ENCODE assay signal across 1 cellular context in genomic region chr19:13094771-13095392, GRCh38.
TF ChIP-seq lines count a peak whose summit lies in the region.

No MANE protein-coding gene starts in this region.

TF ChIP-seq in HEK293, 187 proteins besides CTCF, POLR2A, EP300 and RAD21 (continued from another document):
- TF ChIP-seq, protein P1, sequence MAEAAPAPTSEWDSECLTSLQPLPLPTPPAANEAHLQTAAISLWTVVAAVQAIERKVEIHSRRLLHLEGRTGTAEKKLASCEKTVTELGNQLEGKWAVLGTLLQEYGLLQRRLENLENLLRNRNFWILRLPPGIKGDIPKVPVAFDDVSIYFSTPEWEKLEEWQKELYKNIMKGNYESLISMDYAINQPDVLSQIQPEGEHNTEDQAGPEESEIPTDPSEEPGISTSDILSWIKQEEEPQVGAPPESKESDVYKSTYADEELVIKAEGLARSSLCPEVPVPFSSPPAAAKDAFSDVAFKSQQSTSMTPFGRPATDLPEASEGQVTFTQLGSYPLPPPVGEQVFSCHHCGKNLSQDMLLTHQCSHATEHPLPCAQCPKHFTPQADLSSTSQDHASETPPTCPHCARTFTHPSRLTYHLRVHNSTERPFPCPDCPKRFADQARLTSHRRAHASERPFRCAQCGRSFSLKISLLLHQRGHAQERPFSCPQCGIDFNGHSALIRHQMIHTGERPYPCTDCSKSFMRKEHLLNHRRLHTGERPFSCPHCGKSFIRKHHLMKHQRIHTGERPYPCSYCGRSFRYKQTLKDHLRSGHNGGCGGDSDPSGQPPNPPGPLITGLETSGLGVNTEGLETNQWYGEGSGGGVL (tag by site-specific recombination; IDR thresholded peaks at IDR 0.05), result no peak
- no peak for TF ChIP-seq OVOL3 (tag by site-specific recombination; IDR thresholded peaks at IDR 0.05)
- TF ChIP-seq ZBTB48 (tag by site-specific recombination; IDR thresholded peaks at IDR 0.05), result 0 out of 2 replicates have a peak, but pooled peaks have one; percentile 18
- TF ChIP-seq ZNF214 (tag by site-specific recombination; IDR thresholded peaks at IDR 0.05; ENCODE audit: borderline replicate concordance), result no peak
- no peak for TF ChIP-seq HOXA7 (CRISPR knock-in tag; IDR thresholded peaks at IDR 0.05; ENCODE audit: borderline replicate concordance)
- TF ChIP-seq ZFHX2 (tag by site-specific recombination; conservative IDR thresholded peaks at IDR 0.05), result no peak
- TF ChIP-seq ZNF19 (tag by site-specific recombination; IDR thresholded peaks at IDR 0.05; ENCODE audit: low read depth), result no peak
- TF ChIP-seq TRIM28 (IDR thresholded peaks at IDR 0.05; ENCODE audit: borderline replicate concordance, low read length), result no peak
- TF ChIP-seq ZNF2 (tag by site-specific recombination; IDR thresholded peaks at IDR 0.05), result no peak
- no peak for TF ChIP-seq ZNF138 (tag by site-specific recombination; IDR thresholded peaks at IDR 0.05; ENCODE audit: borderline replicate concordance)
- TF ChIP-seq ZNF223 (tag by site-specific recombination; IDR thresholded peaks at IDR 0.05), result no peak
- no peak for TF ChIP-seq ZNF76 (tag by site-specific recombination; IDR thresholded peaks at IDR 0.05; ENCODE audit: borderline replicate concordance, low read depth)
- no peak for TF ChIP-seq MZF1 (tag by site-specific recombination; IDR thresholded peaks at IDR 0.05; ENCODE audit: borderline replicate concordance)
- TF ChIP-seq ZFP3 (tag by site-specific recombination; IDR thresholded peaks at IDR 0.05; ENCODE audit: low read depth), result no peak
- 0 out of 2 replicates have a peak, but pooled peaks have one; percentile 16 for TF ChIP-seq ZNF341 (tag by site-specific recombination; IDR thresholded peaks at IDR 0.05; ENCODE audit: low read depth)
- no peak for TF ChIP-seq ZNF404 (tag by site-specific recombination; IDR thresholded peaks at IDR 0.05)
- no peak for TF ChIP-seq ZNF792 (tag by site-specific recombination; IDR thresholded peaks at IDR 0.05)
- TF ChIP-seq, protein P2, sequence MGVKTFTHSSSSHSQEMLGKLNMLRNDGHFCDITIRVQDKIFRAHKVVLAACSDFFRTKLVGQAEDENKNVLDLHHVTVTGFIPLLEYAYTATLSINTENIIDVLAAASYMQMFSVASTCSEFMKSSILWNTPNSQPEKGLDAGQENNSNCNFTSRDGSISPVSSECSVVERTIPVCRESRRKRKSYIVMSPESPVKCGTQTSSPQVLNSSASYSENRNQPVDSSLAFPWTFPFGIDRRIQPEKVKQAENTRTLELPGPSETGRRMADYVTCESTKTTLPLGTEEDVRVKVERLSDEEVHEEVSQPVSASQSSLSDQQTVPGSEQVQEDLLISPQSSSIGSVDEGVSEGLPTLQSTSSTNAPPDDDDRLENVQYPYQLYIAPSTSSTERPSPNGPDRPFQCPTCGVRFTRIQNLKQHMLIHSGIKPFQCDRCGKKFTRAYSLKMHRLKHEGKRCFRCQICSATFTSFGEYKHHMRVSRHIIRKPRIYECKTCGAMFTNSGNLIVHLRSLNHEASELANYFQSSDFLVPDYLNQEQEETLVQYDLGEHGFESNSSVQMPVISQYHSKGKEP (tag by site-specific recombination; IDR thresholded peaks at IDR 0.05), result no peak
- TF ChIP-seq, protein P3, sequence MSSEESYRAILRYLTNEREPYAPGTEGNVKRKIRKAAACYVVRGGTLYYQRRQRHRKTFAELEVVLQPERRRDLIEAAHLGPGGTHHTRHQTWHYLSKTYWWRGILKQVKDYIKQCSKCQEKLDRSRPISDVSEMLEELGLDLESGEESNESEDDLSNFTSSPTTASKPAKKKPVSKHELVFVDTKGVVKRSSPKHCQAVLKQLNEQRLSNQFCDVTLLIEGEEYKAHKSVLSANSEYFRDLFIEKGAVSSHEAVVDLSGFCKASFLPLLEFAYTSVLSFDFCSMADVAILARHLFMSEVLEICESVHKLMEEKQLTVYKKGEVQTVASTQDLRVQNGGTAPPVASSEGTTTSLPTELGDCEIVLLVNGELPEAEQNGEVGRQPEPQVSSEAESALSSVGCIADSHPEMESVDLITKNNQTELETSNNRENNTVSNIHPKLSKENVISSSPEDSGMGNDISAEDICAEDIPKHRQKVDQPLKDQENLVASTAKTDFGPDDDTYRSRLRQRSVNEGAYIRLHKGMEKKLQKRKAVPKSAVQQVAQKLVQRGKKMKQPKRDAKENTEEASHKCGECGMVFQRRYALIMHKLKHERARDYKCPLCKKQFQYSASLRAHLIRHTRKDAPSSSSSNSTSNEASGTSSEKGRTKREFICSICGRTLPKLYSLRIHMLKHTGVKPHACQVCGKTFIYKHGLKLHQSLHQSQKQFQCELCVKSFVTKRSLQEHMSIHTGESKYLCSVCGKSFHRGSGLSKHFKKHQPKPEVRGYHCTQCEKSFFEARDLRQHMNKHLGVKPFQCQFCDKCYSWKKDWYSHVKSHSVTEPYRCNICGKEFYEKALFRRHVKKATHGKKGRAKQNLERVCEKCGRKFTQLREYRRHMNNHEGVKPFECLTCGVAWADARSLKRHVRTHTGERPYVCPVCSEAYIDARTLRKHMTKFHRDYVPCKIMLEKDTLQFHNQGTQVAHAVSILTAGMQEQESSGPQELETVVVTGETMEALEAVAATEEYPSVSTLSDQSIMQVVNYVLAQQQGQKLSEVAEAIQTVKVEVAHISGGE (tag by site-specific recombination; conservative IDR thresholded peaks at IDR 0.05; ENCODE audit: low read depth), result no peak
- TF ChIP-seq, protein P4, sequence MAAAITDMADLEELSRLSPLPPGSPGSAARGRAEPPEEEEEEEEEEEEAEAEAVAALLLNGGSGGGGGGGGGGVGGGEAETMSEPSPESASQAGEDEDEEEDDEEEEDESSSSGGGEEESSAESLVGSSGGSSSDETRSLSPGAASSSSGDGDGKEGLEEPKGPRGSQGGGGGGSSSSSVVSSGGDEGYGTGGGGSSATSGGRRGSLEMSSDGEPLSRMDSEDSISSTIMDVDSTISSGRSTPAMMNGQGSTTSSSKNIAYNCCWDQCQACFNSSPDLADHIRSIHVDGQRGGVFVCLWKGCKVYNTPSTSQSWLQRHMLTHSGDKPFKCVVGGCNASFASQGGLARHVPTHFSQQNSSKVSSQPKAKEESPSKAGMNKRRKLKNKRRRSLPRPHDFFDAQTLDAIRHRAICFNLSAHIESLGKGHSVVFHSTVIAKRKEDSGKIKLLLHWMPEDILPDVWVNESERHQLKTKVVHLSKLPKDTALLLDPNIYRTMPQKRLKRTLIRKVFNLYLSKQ (tag by site-specific recombination; IDR thresholded peaks at IDR 0.05; ENCODE audit: borderline replicate concordance), result no peak
- TF ChIP-seq HOXC10 (CRISPR knock-in tag; IDR thresholded peaks at IDR 0.05), result no peak
TF ChIP-seq in HEK293: peak in this region for 5.
